ENCODE assay signal across 8 cellular contexts in the genomic region with DNA sequence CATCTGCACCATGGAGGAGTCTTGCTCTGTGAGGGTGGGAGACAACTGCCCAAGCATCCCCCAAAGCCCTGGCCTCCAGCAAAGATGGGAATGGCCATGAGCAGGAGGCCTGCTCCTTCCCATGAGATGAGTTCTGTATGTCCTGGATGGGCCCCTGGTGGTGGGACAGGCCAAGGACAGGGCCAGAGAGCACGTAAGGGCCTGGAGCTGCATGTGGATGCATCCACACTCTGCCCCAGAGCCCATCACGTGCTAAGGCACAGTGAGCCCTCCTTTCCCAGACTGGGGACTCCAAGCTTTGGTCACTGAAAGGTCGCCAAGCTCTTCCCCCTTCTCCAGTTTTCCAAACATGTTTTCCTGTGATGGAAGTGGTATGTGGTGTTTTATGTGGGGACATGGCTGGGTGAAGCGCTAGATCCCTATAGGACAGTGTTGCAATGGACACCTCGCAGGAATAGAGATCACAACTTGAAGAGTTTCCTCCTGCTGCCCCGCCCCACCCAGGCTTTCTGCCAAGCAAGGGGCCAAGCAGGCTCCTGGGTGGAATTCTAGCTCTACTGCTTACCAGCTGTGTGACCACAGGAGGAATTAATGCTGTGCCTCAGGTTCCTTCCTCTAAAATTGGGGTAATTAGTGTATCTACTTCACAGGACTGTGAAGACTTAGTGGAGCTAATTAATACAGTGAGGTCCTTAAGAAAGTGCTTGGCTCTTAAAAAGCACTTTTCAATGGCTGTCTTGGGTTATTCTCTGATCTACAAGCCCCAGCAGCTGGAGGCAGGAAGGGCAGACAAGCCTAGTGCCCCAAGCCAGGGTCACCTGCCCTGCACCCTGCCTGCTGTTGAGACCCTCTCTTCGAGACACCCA.
DNase-seq lines count a peak whose midpoint lies in the region; ATAC-seq and TF ChIP-seq lines count a peak whose summit lies in the region.

No MANE protein-coding gene starts in this region.

- H3K4me3 Mint-ChIP-seq in stimulated activated naive B cell treated with anti-CD40 and anti-IgM and Interleukin-4, amounts not matched to agents 10 μg/mL and 1 μg/mL and 100 μg/mL, for 72 hours, result no peak overlapping the region

- H3K9me3 Mint-ChIP-seq in stimulated activated naive B cell treated with anti-CD40 and anti-IgM and Interleukin-4, amounts not matched to agents 10 μg/mL and 1 μg/mL and 100 μg/mL, for 72 hours, result no peaks in the 10 kb centered on the region

- POLR2A ChIA-PET in HEK293T (lab: Yijun Ruan, JAX), result no interaction called here

- peak; percentile 27 for DNase-seq in HEK293T (ENCODE audit: extremely low spot score)
- DNase-seq in SW480 (ENCODE audit: low spot score), result peak; percentile 6
- DNase-seq in glomerular visceral epithelial cell (ENCODE audit: extremely low spot score), result peak; percentile 61
- DNase-seq in stimulated activated naive B cell treated with anti-CD40 and anti-IgM and Interleukin-4, amounts not matched to agents 10 μg/mL and 1 μg/mL and 100 μg/mL, for 72 hours, result no peak
- DNase-seq in T1000 (lab: John Stamatoyannopoulos, UW), result no peak
- no peak for DNase-seq in DMS53 treated with DMSO at 0.1 percent for 48 hours (lab: John Stamatoyannopoulos, UW; ENCODE audit: unreplicated experiment)
- no peak for DNase-seq in SHP77 treated with DMSO at 0.1 percent for 48 hours (lab: John Stamatoyannopoulos, UW)

- H3K27me3 Mint-ChIP-seq in stimulated activated naive B cell treated with anti-CD40 and anti-IgM and Interleukin-4, amounts not matched to agents 10 μg/mL and 1 μg/mL and 100 μg/mL, for 72 hours, result no peaks in the 10 kb centered on the region

- peak overlapping the region; percentile 93 for H3K27ac Mint-ChIP-seq in stimulated activated naive B cell treated with anti-CD40 and anti-IgM and Interleukin-4, amounts not matched to agents 10 μg/mL and 1 μg/mL and 100 μg/mL, for 72 hours

- CTCF ChIA-PET in HEK293T (lab: Yijun Ruan, JAX), result interaction anchor here (0.8 to 0.9 kb wide), 2 partner anchors 12 to 37 kb away, joined by 3 to 4 read pairs; no protein-coding TSS in a partner anchor

- H3K4me1 Mint-ChIP-seq in stimulated activated naive B cell treated with anti-CD40 and anti-IgM and Interleukin-4, amounts not matched to agents 10 μg/mL and 1 μg/mL and 100 μg/mL, for 72 hours, result peaks cover 57 to 78% of the 10 kb centered on the region in 2 donors

- no peak for ATAC-seq in stimulated activated naive B cell treated with anti-CD40 and anti-IgM and Interleukin-4, amounts not matched to agents 10 μg/mL and 1 μg/mL and 100 μg/mL, for 72 hours (replicated peaks)
- ATAC-seq in GM18502 (IDR thresholded peaks at IDR 0.05; ENCODE audit: poor library complexity, unreplicated experiment), result no peak

- H3K36me3 Mint-ChIP-seq in stimulated activated naive B cell treated with anti-CD40 and anti-IgM and Interleukin-4, amounts not matched to agents 10 μg/mL and 1 μg/mL and 100 μg/mL, for 72 hours, result peaks cover 7 to 28% of the 10 kb centered on the region in 2 donors

TF ChIP-seq in HEK293T, 16 proteins besides CTCF, POLR2A, EP300 and RAD21:
- TF ChIP-seq FOXK2 (IDR thresholded peaks at IDR 0.05) (no peak), FOXM1 (IDR thresholded peaks at IDR 0.05; ENCODE audit: borderline replicate concordance) (no peak), CTBP1 (IDR thresholded peaks at IDR 0.05; ENCODE audit: borderline replicate concordance) (no peak), BHLHE40 (IDR thresholded peaks at IDR 0.05; ENCODE audit: borderline replicate concordance) (no peak), FOXA1 (IDR thresholded peaks at IDR 0.05) (no peak), SUZ12 (IDR thresholded peaks at IDR 0.05) (no peak), L3MBTL2 (conservative IDR thresholded peaks at IDR 0.05) (no peak), HDGF (IDR thresholded peaks at IDR 0.05; ENCODE audit: borderline replicate concordance) (no peak), ARNT (IDR thresholded peaks at IDR 0.05) (no peak), ELF4 (IDR thresholded peaks at IDR 0.05) (no peak), SP1 (IDR thresholded peaks at IDR 0.05) (no peak), TARDBP (IDR thresholded peaks at IDR 0.05) (no peak), ZNF384 (IDR thresholded peaks at IDR 0.05) (no peak), LEF1 (IDR thresholded peaks at IDR 0.05; ENCODE audit: borderline replicate concordance) (no peak), NFRKB (IDR thresholded peaks at IDR 0.05) (no peak)
- TF ChIP-seq, protein P1, sequence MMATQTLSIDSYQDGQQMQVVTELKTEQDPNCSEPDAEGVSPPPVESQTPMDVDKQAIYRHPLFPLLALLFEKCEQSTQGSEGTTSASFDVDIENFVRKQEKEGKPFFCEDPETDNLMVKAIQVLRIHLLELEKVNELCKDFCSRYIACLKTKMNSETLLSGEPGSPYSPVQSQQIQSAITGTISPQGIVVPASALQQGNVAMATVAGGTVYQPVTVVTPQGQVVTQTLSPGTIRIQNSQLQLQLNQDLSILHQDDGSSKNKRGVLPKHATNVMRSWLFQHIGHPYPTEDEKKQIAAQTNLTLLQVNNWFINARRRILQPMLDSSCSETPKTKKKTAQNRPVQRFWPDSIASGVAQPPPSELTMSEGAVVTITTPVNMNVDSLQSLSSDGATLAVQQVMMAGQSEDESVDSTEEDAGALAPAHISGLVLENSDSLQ (IDR thresholded peaks at IDR 0.05), result no peak

Comparison
In these comparisons a context has a peak if more than half of its experiments do, and no peak if none do; other contexts are left out.
1. DNase-seq: peak in HEK293T (single experiment), SW480 (single experiment) and glomerular visceral epithelial cell (single experiment); none in stimulated activated naive B cell treated with anti-CD40 and anti-IgM and Interleukin-4, amounts not matched to agents 10 μg/mL and 1 μg/mL and 100 μg/mL, for 72 hours (single experiment), T1000 (single experiment), DMS53 treated with DMSO at 0.1 percent for 48 hours (single experiment) and SHP77 treated with DMSO at 0.1 percent for 48 hours (single experiment).